1 cellular context compared by ENCODE assay signal in genomic region chr10:73211106-73211811, GRCh38.
TF ChIP-seq lines count a peak whose summit lies in the region.

No MANE protein-coding gene starts in this region.

TF ChIP-seq in HepG2, 621 proteins besides CTCF, POLR2A, EP300 and RAD21:
- TF ChIP-seq HNRNPL (IDR thresholded peaks at IDR 0.05; ENCODE audit: low read depth, low read length) (no peak), PAXIP1 (CRISPR knock-in tag; conservative IDR thresholded peaks at IDR 0.05) (0 out of 2 replicates have a peak, but pooled peaks have one; percentile 23), ONECUT2 (CRISPR knock-in tag; IDR thresholded peaks at IDR 0.05) (peak; percentile 45; the same call in 1 of the 2 replicates), ZBTB33 (CRISPR knock-in tag; IDR thresholded peaks at IDR 0.05) (no peak), ZNF484 (CRISPR knock-in tag; IDR thresholded peaks at IDR 0.05; ENCODE audit: borderline replicate concordance, low read depth) (no peak)
